16 cellular contexts compared by ENCODE assay signal in the genomic region with DNA sequence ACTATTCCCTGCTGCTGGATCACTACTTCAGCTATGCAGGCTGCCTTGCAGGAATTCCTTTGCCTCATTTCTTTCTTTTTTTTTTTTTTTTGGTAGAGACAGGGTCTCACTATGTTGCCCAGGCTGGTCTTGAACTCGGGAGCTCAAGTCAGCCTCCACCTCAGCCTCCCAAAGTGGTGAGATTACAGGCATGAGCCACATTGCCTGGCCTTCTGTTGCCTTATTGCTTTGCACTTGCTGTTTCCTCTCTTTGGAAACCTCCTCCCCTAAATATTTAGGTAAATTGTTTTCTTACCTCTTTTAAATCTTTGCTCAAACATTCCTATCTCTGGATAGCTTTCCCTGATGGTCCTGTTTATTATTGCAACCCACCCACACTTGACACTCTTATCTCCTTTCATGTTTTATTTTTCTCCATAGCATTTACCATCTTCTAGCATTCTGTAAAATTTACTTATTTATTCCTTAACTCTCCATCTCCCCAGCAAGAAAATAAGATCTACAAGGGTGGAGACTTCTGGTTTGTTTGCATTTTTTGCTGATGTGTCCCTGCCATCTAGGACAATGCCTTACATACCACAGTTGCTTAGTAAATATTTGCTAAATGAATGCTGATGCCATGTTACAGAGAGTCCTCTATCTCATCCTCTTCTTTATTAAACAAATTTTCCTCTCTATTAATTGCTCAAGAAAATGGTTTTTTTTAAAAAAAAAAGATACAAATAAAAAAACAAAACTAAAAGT.
A peak's percentile ranks its signal among the peaks of the same experiment; 100 is the strongest.
DNase-seq lines count a peak whose midpoint lies in the region; ATAC-seq and TF ChIP-seq lines count a peak whose summit lies in the region.
"Had no signal": no experiment of that assay in that cellular context is flagged by ENCODE, and none has a peak within 500 bp of the region (broad histone marks: within the 10 kb centered on the region; RNA-seq: fewer than 3 reads in every experiment).

No MANE protein-coding gene starts in this region.

- no peaks in the 10 kb centered on the region for H3K9me3 ChIP-seq in psoas muscle

- H3K27me3 Mint-ChIP-seq in activated naive CD4-positive, alpha-beta T cell treated with anti-CD3 and anti-CD28 coated beads, Interleukin-2, amount 10 ng/mL, durations not matched to agents 7 days and 5 days: no peaks in the 10 kb centered on the region
- H3K27me3 Mint-ChIP-seq: activated CD4-positive, alpha-beta T cell treated with anti-CD3 and anti-CD28 coated beads, Interleukin-2, amount 10 ng/mL, durations not matched to agents 24 days and 14 days; activated naive CD8-positive, alpha-beta T cell treated with anti-CD3 and anti-CD28 coated beads, Interleukin-2, amount 50 U/mL, for 24 hours; dendritic cell treated with granulocyte-macrophage colony-stimulating factor and Interleukin-4, amounts not matched to agents 40 ng/mL and 50 ng/mL, for 4 days had no signal

- TF ChIP-seq CTCF in LNCaP clone FGC (IDR thresholded peaks at IDR 0.05; ENCODE audit: control insufficient read depth, extremely low read depth, insufficient read depth) (no peak), psoas muscle (IDR thresholded peaks at IDR 0.05) (no peak)

- no peaks in the 10 kb centered on the region for H3K36me3 ChIP-seq in psoas muscle (ENCODE audit: insufficient read depth in 1 of 2, low read depth in 1 of 2)
- H3K36me3 ChIP-seq: right atrium auricular region had no signal

- no peaks in the 10 kb centered on the region for H3K36me3 Mint-ChIP-seq in activated naive CD4-positive, alpha-beta T cell treated with anti-CD3 and anti-CD28 coated beads, Interleukin-2, amount 10 ng/mL, durations not matched to agents 7 days and 5 days
- H3K36me3 Mint-ChIP-seq: CD14-positive monocyte, natural killer cell had no signal

- H3K27ac Mint-ChIP-seq in activated naive CD4-positive, alpha-beta T cell treated with anti-CD3 and anti-CD28 coated beads, Interleukin-2, amount 10 ng/mL, durations not matched to agents 7 days and 5 days: no peak overlapping the region
- H3K27ac Mint-ChIP-seq: activated CD4-positive, alpha-beta T cell treated with anti-CD3 and anti-CD28 coated beads, Interleukin-2, amount 10 ng/mL, durations not matched to agents 24 days and 14 days; activated naive CD8-positive, alpha-beta T cell treated with anti-CD3 and anti-CD28 coated beads, Interleukin-2, amount 50 U/mL, for 24 hours; CD14-positive monocyte; natural killer cell; stimulated activated naive CD8-positive, alpha-beta T cell treated with anti-CD3 and anti-CD28 coated beads, Interleukin-15, Interleukin-2, amounts not matched to agents 100 ng/mL and 50 ng/mL, for 24 hours had no signal

- no peak for ATAC-seq in psoas muscle
- ATAC-seq in GM18867 (IDR thresholded peaks at IDR 0.05; ENCODE audit: unreplicated experiment): no peak
- ATAC-seq: activated naive CD8-positive, alpha-beta T cell treated with anti-CD3 and anti-CD28 coated beads, Interleukin-2, amount 50 U/mL, for 24 hours; natural killer cell had no signal

- no peaks in the 10 kb centered on the region for H3K9me3 Mint-ChIP-seq in activated naive CD4-positive, alpha-beta T cell treated with anti-CD3 and anti-CD28 coated beads, Interleukin-2, amount 10 ng/mL, durations not matched to agents 7 days and 5 days
- H3K9me3 Mint-ChIP-seq: activated CD4-positive, alpha-beta T cell treated with anti-CD3 and anti-CD28 coated beads, Interleukin-2, amount 10 ng/mL, durations not matched to agents 24 days and 14 days; activated naive CD8-positive, alpha-beta T cell treated with anti-CD3 and anti-CD28 coated beads, Interleukin-2, amount 50 U/mL, for 24 hours; dendritic cell treated with granulocyte-macrophage colony-stimulating factor and Interleukin-4, amounts not matched to agents 40 ng/mL and 50 ng/mL, for 4 days; natural killer cell; stimulated activated naive CD8-positive, alpha-beta T cell treated with anti-CD3 and anti-CD28 coated beads, Interleukin-15, Interleukin-2, amounts not matched to agents 100 ng/mL and 50 ng/mL, for 24 hours had no signal

- no peaks in the 10 kb centered on the region for H3K4me1 ChIP-seq in psoas muscle
- H3K4me1 ChIP-seq: right atrium auricular region had no signal

- DNase-seq in EH (ENCODE audit: low read depth) (peak; percentile 6), LNCaP clone FGC (ENCODE audit: low read depth) (peak; percentile 69), dedifferentiated amniotic fluid mesenchymal stem cell (ENCODE audit: extremely low spot score) (peak; percentile 36), myocyte (ENCODE audit: low read depth) (peak; percentile 21), NCI-H524 (lab: John Stamatoyannopoulos, UW) (no peak), psoas muscle (no peak)
- DNase-seq in activated naive CD4-positive, alpha-beta T cell treated with anti-CD3 and anti-CD28 coated beads, Interleukin-2, amount 10 ng/mL, durations not matched to agents 7 days and 5 days: no peak
- DNase-seq: activated CD4-positive, alpha-beta T cell treated with anti-CD3 and anti-CD28 coated beads, Interleukin-2, amount 10 ng/mL, durations not matched to agents 24 days and 14 days; activated naive CD8-positive, alpha-beta T cell treated with anti-CD3 and anti-CD28 coated beads, Interleukin-2, amount 50 U/mL, for 24 hours; activated T-cell treated with anti-CD3 and anti-CD28 coated beads, Interleukin-2, amount 50 U/mL, for 1 hour; natural killer cell had no signal

- WGBS in psoas muscle, 3 donors: 71 to 90% (median 80%) methylated on average over 1 of the region's 1 CpG

- H3K27ac ChIP-seq in psoas muscle: no peak overlapping the region
- H3K27ac ChIP-seq: right atrium auricular region had no signal

- H3K4me3 ChIP-seq in LNCaP clone FGC (ENCODE audit: low read depth, low read length) (no peak overlapping the region), psoas muscle (no peak overlapping the region)
- H3K4me3 ChIP-seq: right atrium auricular region had no signal

- intact Hi-C loops in psoas muscle (cut with DNase I): no loop called here

- no peaks in the 10 kb centered on the region for H3K4me1 Mint-ChIP-seq in activated naive CD4-positive, alpha-beta T cell treated with anti-CD3 and anti-CD28 coated beads, Interleukin-2, amount 10 ng/mL, durations not matched to agents 7 days and 5 days
- H3K4me1 Mint-ChIP-seq: activated CD4-positive, alpha-beta T cell treated with anti-CD3 and anti-CD28 coated beads, Interleukin-2, amount 10 ng/mL, durations not matched to agents 24 days and 14 days; activated naive CD8-positive, alpha-beta T cell treated with anti-CD3 and anti-CD28 coated beads, Interleukin-2, amount 50 U/mL, for 24 hours; natural killer cell had no signal

- H3K27me3 ChIP-seq in psoas muscle (ENCODE audit: insufficient read depth in 3 of 3, low read length in 2 of 3): no peaks in the 10 kb centered on the region
- H3K27me3 ChIP-seq: right atrium auricular region had no signal

- no peak overlapping the region for H3K4me3 Mint-ChIP-seq in activated naive CD4-positive, alpha-beta T cell treated with anti-CD3 and anti-CD28 coated beads, Interleukin-2, amount 10 ng/mL, durations not matched to agents 7 days and 5 days
- H3K4me3 Mint-ChIP-seq: activated CD4-positive, alpha-beta T cell treated with anti-CD3 and anti-CD28 coated beads, Interleukin-2, amount 10 ng/mL, durations not matched to agents 24 days and 14 days; activated naive CD8-positive, alpha-beta T cell treated with anti-CD3 and anti-CD28 coated beads, Interleukin-2, amount 50 U/mL, for 24 hours; CD14-positive monocyte; dendritic cell treated with granulocyte-macrophage colony-stimulating factor and Interleukin-4, amounts not matched to agents 40 ng/mL and 50 ng/mL, for 4 days; natural killer cell; stimulated activated naive CD8-positive, alpha-beta T cell treated with anti-CD3 and anti-CD28 coated beads, Interleukin-15, Interleukin-2, amounts not matched to agents 100 ng/mL and 50 ng/mL, for 24 hours had no signal

- CTCF ChIA-PET in activated naive CD4-positive, alpha-beta T cell treated with anti-CD3 and anti-CD28 coated beads, Interleukin-2, amount 10 ng/mL, durations not matched to agents 7 days and 5 days (lab: Charles Lee): no interaction called here

Comparison
In these comparisons a context has a peak if more than half of its experiments do, and no peak if none do; other contexts are left out.
1. DNase-seq: peak in EH (single experiment), LNCaP clone FGC (single experiment), dedifferentiated amniotic fluid mesenchymal stem cell (single experiment) and myocyte (single experiment); none in NCI-H524 (0 of 2), psoas muscle (0 of 2) and activated naive CD4-positive, alpha-beta T cell treated with anti-CD3 and anti-CD28 coated beads, Interleukin-2, amount 10 ng/mL, durations not matched to agents 7 days and 5 days (single experiment).